8 cellular contexts compared by ENCODE assay signal in the genomic region with DNA sequence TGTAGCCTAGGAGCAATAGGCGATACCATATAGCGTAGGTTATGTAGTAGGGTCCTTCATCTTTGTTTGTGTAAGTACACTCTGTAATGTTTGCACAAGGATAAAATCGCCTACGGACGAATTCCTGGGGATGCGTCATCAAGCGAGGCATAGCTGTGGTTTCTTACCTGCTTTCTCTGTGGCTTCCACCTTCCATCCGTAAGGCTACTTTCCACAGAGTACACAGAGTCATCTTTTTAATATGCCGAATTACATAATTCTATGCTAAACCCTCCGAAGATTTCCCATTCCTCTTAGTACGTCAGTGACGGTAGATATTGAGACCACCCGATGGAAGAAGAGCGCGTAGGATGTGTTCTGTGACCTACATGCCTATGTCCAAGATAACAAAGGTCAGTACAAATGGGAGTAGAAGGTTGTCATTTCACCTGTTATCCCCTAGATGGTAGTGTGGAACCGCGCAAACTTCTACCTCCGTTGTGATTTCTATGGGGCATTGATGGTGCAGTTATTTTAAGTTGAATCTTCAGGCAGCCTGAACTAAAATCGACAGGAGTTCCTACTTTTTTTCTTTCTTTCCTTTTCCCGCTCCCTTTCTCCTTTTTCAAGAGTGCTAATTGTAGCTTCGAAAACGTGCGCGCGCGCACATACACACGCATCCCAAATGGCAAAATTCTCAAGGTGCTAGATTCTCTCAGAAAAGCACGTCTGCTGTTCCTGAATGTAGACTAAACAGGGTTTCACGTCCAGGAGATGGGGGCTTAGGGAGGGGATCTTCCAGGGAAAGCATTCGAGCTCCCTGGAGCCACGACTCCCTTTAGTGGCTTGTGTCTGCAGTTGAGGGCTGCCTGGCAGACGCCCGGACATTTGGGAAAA.
DNase-seq lines count a peak whose midpoint lies in the region; ATAC-seq and TF ChIP-seq lines count a peak whose summit lies in the region.

No MANE protein-coding gene starts in this region.

- intact Hi-C loops in Panc1 (cut with micrococcal nuclease; ENCODE audit: unreplicated experiment): loop anchor here (5.0 to 10.0 kb wide), 3 partner anchors 67 to 721 kb away; no protein-coding TSS in a partner anchor

- no peak overlapping the region for H3K9ac ChIP-seq in endodermal cell (ENCODE audit: extremely low read depth, low read length, poor library complexity, severe bottlenecking)

- H3K36me3 ChIP-seq in Panc1 (ENCODE audit: control insufficient read depth, insufficient read depth, low read length) (no peaks in the 10 kb centered on the region), endodermal cell (ENCODE audit: control insufficient read depth, insufficient read depth, low read length) (no peaks in the 10 kb centered on the region), suprapubic skin (no peaks in the 10 kb centered on the region)

- H3K9me3 ChIP-seq in Panc1 (ENCODE audit: control insufficient read depth, insufficient read depth, low read depth, low read length): no peaks in the 10 kb centered on the region
- H3K9me3 ChIP-seq in endodermal cell (ENCODE audit: control insufficient read depth, low read length): no peaks in the 10 kb centered on the region
- no peaks in the 10 kb centered on the region for H3K9me3 ChIP-seq in suprapubic skin

- H3K9me3 Mint-ChIP-seq in endodermal cell (no peaks in the 10 kb centered on the region), memory B cell (no peaks in the 10 kb centered on the region)

- peaks cover 11% of the 10 kb centered on the region for H3K4me1 Mint-ChIP-seq in endodermal cell
- no peaks in the 10 kb centered on the region for H3K4me1 Mint-ChIP-seq in memory B cell

- no peaks in the 10 kb centered on the region for H3K36me3 Mint-ChIP-seq in endodermal cell (ENCODE audit: low read depth)
- H3K36me3 Mint-ChIP-seq in memory B cell: no peaks in the 10 kb centered on the region

- peak overlapping the region; percentile 17 to 40; a peak in 3 of 4 replicates for H3K4me3 ChIP-seq in Panc1 (ENCODE audit: low read depth in 2 of 2, low read length in 2 of 2)
- no peak overlapping the region for H3K4me3 ChIP-seq in endodermal cell (ENCODE audit: low read length)
- H3K4me3 ChIP-seq in suprapubic skin: no peak overlapping the region

- POLR2A ChIA-PET in Panc1 (lab: Charles Lee): no interaction called here

- WGBS in endodermal cell (ENCODE audit: insufficient coverage in 1 of 2, insufficient read length in 1 of 2), 2 experiments: 50 to 56% methylated on average over 25 to 33 of the region's 33 CpGs
- WGBS in suprapubic skin: 29% methylated on average over 33 of the region's 33 CpGs

- H3K4me1 ChIP-seq in Panc1 (ENCODE audit: control insufficient read depth, insufficient read depth, low read length) (peaks cover 7% of the 10 kb centered on the region), endodermal cell (ENCODE audit: control insufficient read depth, insufficient read depth, low read length) (no peaks in the 10 kb centered on the region), suprapubic skin (no peaks in the 10 kb centered on the region)

- H3K27ac Mint-ChIP-seq in endodermal cell (no peak overlapping the region), memory B cell (no peak overlapping the region)

- no peak overlapping the region for H3K4me3 Mint-ChIP-seq in endodermal cell
- no peak overlapping the region for H3K4me3 Mint-ChIP-seq in memory B cell

- H3K27ac ChIP-seq in Panc1 (ENCODE audit: low read length) (peak overlapping the region; percentile 74), endodermal cell (ENCODE audit: low read depth, low read length) (no peak overlapping the region), suprapubic skin (no peak overlapping the region)

- no peak for TF ChIP-seq EP300 in suprapubic skin (IDR thresholded peaks at IDR 0.05)

- peak; percentile 33 for DNase-seq in NCI-H2171 treated with DMSO at 0.1 percent for 48 hours (lab: John Stamatoyannopoulos, UW)
- no peak for DNase-seq in NCI-H2171 (lab: John Stamatoyannopoulos, UW)
- peak; percentile 61 for DNase-seq in Panc1 (ENCODE audit: low read depth, low spot score)
- DNase-seq in endodermal cell: peak; percentile 83
- DNase-seq in memory B cell (ENCODE audit: low spot score in 2 of 2): peak in 1 of 2 donors; percentile 15
- no peak for DNase-seq in suprapubic skin (ENCODE audit: low spot score in 2 of 2)

- TF ChIP-seq CTCF in Panc1 (IDR thresholded peaks at IDR 0.05) (peak; percentile 93), endodermal cell (conservative IDR thresholded peaks at IDR 0.05) (peak; percentile 90), suprapubic skin (IDR thresholded peaks at IDR 0.05) (peak in 1 of 2 donors; percentile 58)

- TF ChIP-seq POLR2A in suprapubic skin (IDR thresholded peaks at IDR 0.05): no peak

- CTCF ChIA-PET in Panc1 (lab: Charles Lee): interaction anchor here (0.7 kb wide), 1 partner anchor 126 kb away, joined by 7 read pairs; no protein-coding TSS in a partner anchor

- H3K27me3 ChIP-seq in Panc1 (ENCODE audit: control insufficient read depth, insufficient read depth, low read length) (no peaks in the 10 kb centered on the region), endodermal cell (ENCODE audit: control insufficient read depth, insufficient read depth, low read length, poor library complexity, severe bottlenecking) (no peaks in the 10 kb centered on the region), suprapubic skin (no peaks in the 10 kb centered on the region)

- ATAC-seq in GM21381 (IDR thresholded peaks at IDR 0.05; ENCODE audit: unreplicated experiment): peak; percentile 93
- ATAC-seq in HG03521 (IDR thresholded peaks at IDR 0.05; ENCODE audit: unreplicated experiment): peak; percentile 89
- peak; percentile 96 for ATAC-seq in Panc1
- peak; percentile 34 for ATAC-seq in memory B cell (ENCODE audit: low read depth)

- in situ Hi-C loops in Panc1 (cut with HindIII; ENCODE audit: low pct_unique_long_range_greater_than_20kb, low sequenced_read_pairs): no loop called here

- no peaks in the 10 kb centered on the region for H3K27me3 Mint-ChIP-seq in endodermal cell (ENCODE audit: insufficient read depth)
- no peaks in the 10 kb centered on the region for H3K27me3 Mint-ChIP-seq in memory B cell

- BruUV-seq in Panc1 (replicated peaks; lab: Mats Ljungman, UMichigan): no TSS peak

Comparison
In these comparisons a context has a peak if more than half of its experiments do, and no peak if none do; other contexts are left out.
1. DNase-seq: peak in NCI-H2171 treated with DMSO at 0.1 percent for 48 hours (single experiment), Panc1 (single experiment) and endodermal cell (single experiment); none in NCI-H2171 (single experiment) and suprapubic skin (0 of 2).
2. ATAC-seq: peak in every context shown above with its lines; median percentile 96 in Panc1; 93 in GM21381; 89 in HG03521; 34 in memory B cell.
3. H3K4me3 ChIP-seq: peak in Panc1 (2 of 2); none in endodermal cell (single experiment) and suprapubic skin (single experiment).